8 cellular contexts compared by ENCODE assay signal in the genomic region with DNA sequence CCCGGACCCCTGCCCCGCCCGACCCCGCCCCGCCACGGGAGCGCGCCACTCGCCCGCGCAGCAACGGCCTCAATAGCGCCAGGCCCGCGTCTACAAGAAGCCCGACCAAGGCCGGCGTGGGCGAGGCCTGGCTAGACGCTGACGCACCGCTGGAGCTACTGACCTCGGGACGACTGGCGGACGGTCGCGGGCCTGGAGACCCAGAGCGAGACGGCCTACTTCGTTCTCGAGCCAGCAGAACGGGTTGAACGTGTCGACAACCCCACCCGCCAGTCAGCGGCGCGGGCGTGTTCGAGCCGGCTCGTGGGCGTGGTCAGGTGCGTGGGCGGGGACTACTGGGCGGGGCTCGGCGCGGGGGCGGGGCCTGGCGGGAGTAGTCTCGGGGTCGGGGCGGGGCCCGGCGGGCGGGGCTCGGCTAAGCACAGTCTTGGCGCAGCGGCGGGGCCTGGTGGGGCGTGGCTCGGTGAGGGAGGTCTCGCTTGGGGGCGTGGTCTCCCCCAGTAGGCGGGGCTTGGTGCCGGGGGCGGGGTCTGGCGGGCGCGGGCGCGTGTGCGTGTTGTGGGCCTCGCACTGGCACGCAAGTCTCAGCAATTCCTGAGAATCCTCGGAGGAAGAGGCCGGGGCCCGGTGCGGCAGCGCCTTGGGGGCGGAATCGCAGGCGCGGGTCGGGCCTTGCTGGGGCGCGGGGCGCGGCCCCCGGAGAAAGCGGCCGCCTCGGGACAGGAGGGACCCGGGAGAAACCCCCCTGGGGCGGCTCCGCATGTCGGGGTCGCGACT. TPM values are rescaled to one million over a fixed set of nuclear protein-coding genes. Genes with fewer than 3 reads are reported as not detected.
A peak's percentile ranks its signal among the peaks of the same experiment; 100 is the strongest.
DNase-seq lines count a peak whose midpoint lies in the region; ATAC-seq and TF ChIP-seq lines count a peak whose summit lies in the region.

Gene RNH1 (minus strand): TSS at position 293 of the 777 bp plus-strand sequence. CDS start 5,080 bp downstream, outside the sequence.

- 0% methylated on average over 2 of the region's 101 CpGs; no CpG with 5 or more reads in 1 of the 2 donors for WGBS in esophagus squamous epithelium, 2 donors

- H3K36me3 ChIP-seq in KOPT-K1 (ENCODE audit: insufficient read depth, low read length) (peaks cover 29% of the 10 kb centered on the region), Peyer's patch (peaks cover 0 to 18% (median 0%) of the 10 kb centered on the region in 3 donors), esophagus squamous epithelium (peaks cover 0 to 46% (median 0%) of the 10 kb centered on the region in 3 donors)

- H3K27me3 Mint-ChIP-seq in naive B cell = peaks cover 0 to 7% (median 0%) of the 10 kb centered on the region in 3 donors

- H3K4me1 Mint-ChIP-seq in naive B cell = peaks cover 0 to 29% (median 26%) of the 10 kb centered on the region in 3 donors
- peaks cover 32% of the 10 kb centered on the region for H3K4me1 Mint-ChIP-seq in stimulated activated effector memory CD8-positive, alpha-beta T cell treated with anti-CD3 and anti-CD28 coated beads, Interleukin-12 subunit alpha, Interleukin-12 subunit beta, amount 100 ng/mL, for 72 hours

- ATAC-seq in GM21786 (IDR thresholded peaks at IDR 0.05; ENCODE audit: unreplicated experiment) (peak; percentile 39), naive B cell (ENCODE audit: low read depth in 2 of 2) (peak; percentile 62 to 65)
- ATAC-seq in stimulated activated effector memory CD8-positive, alpha-beta T cell treated with anti-CD3 and anti-CD28 coated beads, Interleukin-12 subunit alpha, Interleukin-12 subunit beta, amount 100 ng/mL, for 72 hours = peak; percentile 79

- TF ChIP-seq CTCF in Peyer's patch (IDR thresholded peaks at IDR 0.05) (peak in 1 of 6 experiments; percentile 6), esophagus squamous epithelium (IDR thresholded peaks at IDR 0.05) (no peak)

- no peaks in the 10 kb centered on the region for H3K9me3 Mint-ChIP-seq in naive B cell
- no peaks in the 10 kb centered on the region for H3K9me3 Mint-ChIP-seq in stimulated activated effector memory CD8-positive, alpha-beta T cell treated with anti-CD3 and anti-CD28 coated beads, Interleukin-12 subunit alpha, Interleukin-12 subunit beta, amount 100 ng/mL, for 72 hours

- DNase-seq in DMS53 (lab: John Stamatoyannopoulos, UW) (peak; percentile 99), Peyer's patch (peak; percentile 99 to 100 (median 99)), activated T-helper 1 cell treated with Interleukin-2 at 50 U/mL for 16 hours (ENCODE audit: low read depth) (peak; percentile 99), esophagus squamous epithelium (lab: John Stamatoyannopoulos, UW) (peak; percentile 86), naive B cell (peak; percentile 96)
- peak; percentile 98 to 99 for DNase-seq in stimulated activated effector memory CD8-positive, alpha-beta T cell treated with anti-CD3 and anti-CD28 coated beads, Interleukin-12 subunit alpha, Interleukin-12 subunit beta, amount 100 ng/mL, for 72 hours (ENCODE audit: low spot score in 2 of 2)

- H3K4me3 Mint-ChIP-seq in naive B cell = peak within 1 kb of the TSS; percentile 87 to 100 (median 98)
- peak within 1 kb of the TSS; percentile 93 for H3K4me3 Mint-ChIP-seq in stimulated activated effector memory CD8-positive, alpha-beta T cell treated with anti-CD3 and anti-CD28 coated beads, Interleukin-12 subunit alpha, Interleukin-12 subunit beta, amount 100 ng/mL, for 72 hours

- H3K4me1 ChIP-seq in Peyer's patch (peaks cover 6 to 40% (median 19%) of the 10 kb centered on the region in 4 donors), esophagus squamous epithelium (peaks cover 42 to 60% (median 44%) of the 10 kb centered on the region in 3 donors)

- H3K4me3 ChIP-seq in Peyer's patch (peak within 1 kb of the TSS; percentile 79 to 100 (median 88)), esophagus squamous epithelium (peak within 1 kb of the TSS; percentile 74 to 88 (median 82))

- peaks cover 0 to 4% of the 10 kb centered on the region in 2 donors for H3K36me3 Mint-ChIP-seq in naive B cell
- H3K36me3 Mint-ChIP-seq in stimulated activated effector memory CD8-positive, alpha-beta T cell treated with anti-CD3 and anti-CD28 coated beads, Interleukin-12 subunit alpha, Interleukin-12 subunit beta, amount 100 ng/mL, for 72 hours = peaks cover 75% of the 10 kb centered on the region

- H3K9me3 ChIP-seq in KOPT-K1 (ENCODE audit: insufficient read depth, low read length, poor library complexity, severe bottlenecking) (no peaks in the 10 kb centered on the region), Peyer's patch (no peaks in the 10 kb centered on the region), esophagus squamous epithelium (no peaks in the 10 kb centered on the region)

- peak; percentile 71 for TF ChIP-seq POLR2A in Peyer's patch (IDR thresholded peaks at IDR 0.05)
- peak in 2 of 4 donors; percentile 44 to 68 for TF ChIP-seq POLR2A in esophagus squamous epithelium (IDR thresholded peaks at IDR 0.05)

- H3K27ac ChIP-seq in KOPT-K1 (ENCODE audit: low read depth, low read length, poor library complexity, severe bottlenecking) (peak within 1 kb of the TSS; percentile 98), Peyer's patch (peak within 1 kb of the TSS; percentile 99 to 100 (median 100)), esophagus squamous epithelium (peak within 1 kb of the TSS; percentile 99 to 100 (median 100))

- H3K27ac Mint-ChIP-seq in naive B cell = peak within 1 kb of the TSS; percentile 99 to 100 (median 100)
- peak within 1 kb of the TSS; percentile 99 for H3K27ac Mint-ChIP-seq in stimulated activated effector memory CD8-positive, alpha-beta T cell treated with anti-CD3 and anti-CD28 coated beads, Interleukin-12 subunit alpha, Interleukin-12 subunit beta, amount 100 ng/mL, for 72 hours

- H3K27me3 ChIP-seq in Peyer's patch (no peaks in the 10 kb centered on the region), esophagus squamous epithelium (no peaks in the 10 kb centered on the region)

- intact Hi-C loops in esophagus squamous epithelium (cut with DNase I) = loop anchor here (10.0 kb wide), 1 partner anchor 272 kb away; the partner anchor contains the start of genes PSMD13 and SIRT3

RNA-seq across cellular contexts. Expression of gene RNH1, which starts in this region (rescaled TPM):
- 100 to 1,000 TPM; 130 to 157 (median 137) TPM for total RNA-seq in Peyer's patch
- total RNA-seq in esophagus squamous epithelium = 100 to 1,000 TPM; 206 to 378 (median 222) TPM
- 100 to 1,000 TPM in 4 of 6 donors, 10 to 100 TPM in 2; 73.2 to 132 (median 114) TPM for polyA plus RNA-seq in naive B cell (ENCODE audit: low read depth in 6 of 6)

Comparison
In these comparisons a context has a peak if more than half of its experiments do, and no peak if none do; other contexts are left out.
1. Peak in every context shown above with its lines: DNase-seq, ATAC-seq, H3K4me3 ChIP-seq and H3K27ac ChIP-seq.